In genomic region chr4:161792991-161793390, GRCh38 we compare ENCODE assay signal across 29 cellular contexts.
"Had no signal": no experiment of that assay in that cellular context is flagged by ENCODE, and none has a peak within 500 bp of the region (broad histone marks: within the 10 kb centered on the region; RNA-seq: fewer than 3 reads in every experiment).

No MANE protein-coding gene starts in this region.

- H3K27ac ChIP-seq: dorsolateral prefrontal cortex, epithelial cell of prostate, gastrocnemius medialis, neural progenitor cell, psoas muscle, right lobe of liver, stomach, thyroid gland had no signal

- H3K4me1 Mint-ChIP-seq: naive thymus-derived CD4-positive, alpha-beta T cell; nephron; neural progenitor cell had no signal

- H3K9me3 ChIP-seq: gastrocnemius medialis, right lobe of liver, thyroid gland had no signal

- ATAC-seq: esophagus mucosa; gastrocnemius medialis; left colon; naive thymus-derived CD4-positive, alpha-beta T cell; psoas muscle had no signal

- H3K4me1 ChIP-seq: gastrocnemius medialis, neural progenitor cell, psoas muscle, right lobe of liver, stomach, thyroid gland had no signal

- H3K36me3 Mint-ChIP-seq: naive thymus-derived CD4-positive, alpha-beta T cell; neural progenitor cell had no signal

- H2AFZ ChIP-seq: neural progenitor cell had no signal

- FAIRE-seq: colon had no signal

- H3K9ac ChIP-seq: neural progenitor cell had no signal

- H3K9me3 Mint-ChIP-seq: nephron, neural progenitor cell had no signal

- H3K4me3 Mint-ChIP-seq: naive thymus-derived CD4-positive, alpha-beta T cell; nephron; neural progenitor cell had no signal

- H3K36me3 ChIP-seq: gastrocnemius medialis, neural progenitor cell, right lobe of liver, stomach, thyroid gland had no signal

- H3K27me3 ChIP-seq: dorsolateral prefrontal cortex, gastrocnemius medialis, neural progenitor cell, right lobe of liver, stomach, thyroid gland had no signal

- DNase-seq: cerebellar nuclear complex; dorsolateral prefrontal cortex; effector CD4-positive, alpha-beta T cell; foreskin fibroblast; gastrocnemius medialis; head of caudate nucleus; kidney glomerular epithelial cell; left colon; mesendoderm; midbrain; naive thymus-derived CD4-positive, alpha-beta T cell; nucleus accumbens; psoas muscle; stimulated activated CD4-positive, alpha-beta T cell treated with anti-CD3 and anti-CD28 coated beads, Interleukin-12 subunit alpha, Interleukin-12 subunit beta, amount 100 ng/mL, for 4 hours; stimulated activated CD4-positive, alpha-beta T cell treated with anti-CD3 and anti-CD28 coated beads, Interleukin-1b, Interleukin-23, amount 100 ng/mL, for 48 hours; stimulated activated CD4-positive, alpha-beta T cell treated with anti-CD3 and anti-CD28 coated beads, Interleukin-4, amount 100 ng/mL, for 1 hour; stimulated activated CD8-positive, alpha-beta memory T cell treated with anti-CD3 and anti-CD28 coated beads, Interleukin-4, amount 100 ng/mL, for 48 hours; stimulated activated naive CD4-positive, alpha-beta T cell treated with Interleukin-2 at 50 U/mL for 16 hours; stomach; thyroid gland; trophoblast cell had no signal

- H3K4me3 ChIP-seq: dorsolateral prefrontal cortex, gastrocnemius medialis, lung, neural progenitor cell, psoas muscle, right lobe of liver, smooth muscle cell, stomach, thyroid gland had no signal

- H3K27me3 Mint-ChIP-seq: naive thymus-derived CD4-positive, alpha-beta T cell had no signal

- H3K27ac Mint-ChIP-seq: naive thymus-derived CD4-positive, alpha-beta T cell; nephron; neural progenitor cell had no signal

- H3K4me2 ChIP-seq: neural progenitor cell, smooth muscle cell had no signal
